19 cellular contexts compared by ENCODE assay signal in the genomic region with DNA sequence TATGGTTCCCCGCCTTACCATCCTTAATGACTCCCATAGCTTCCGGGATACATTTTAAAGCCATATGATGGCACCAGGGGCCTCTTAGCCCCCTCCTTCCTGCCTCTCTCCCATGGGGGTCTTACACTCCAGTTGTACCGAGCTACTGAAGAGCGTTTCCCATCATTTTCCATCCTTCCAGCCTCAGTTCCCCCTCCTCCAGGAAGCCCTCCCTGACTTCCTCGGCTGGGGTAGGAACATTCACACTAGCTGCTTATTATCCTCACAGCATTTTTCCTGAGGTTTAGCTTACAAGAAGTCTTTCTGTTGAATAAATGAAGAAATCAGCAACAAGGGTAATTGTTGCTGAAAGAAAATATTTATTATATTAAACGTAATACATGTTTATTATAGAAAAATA.
"Had no signal": no experiment of that assay in that cellular context is flagged by ENCODE, and none has a peak within 500 bp of the region (broad histone marks: within the 10 kb centered on the region; RNA-seq: fewer than 3 reads in every experiment).

No MANE protein-coding gene starts in this region.

- H3K27ac Mint-ChIP-seq: activated B cell treated with CpG ODN at 0.5 μM for 24 hours; activated CD4-positive, alpha-beta T cell treated with anti-CD3 and anti-CD28 coated beads, Interleukin-2, amount 10 ng/mL, durations not matched to agents 24 days and 14 days; activated naive CD4-positive, alpha-beta T cell treated with anti-CD3 and anti-CD28 coated beads for 36 hours; dendritic cell treated with granulocyte-macrophage colony-stimulating factor and Interleukin-4, amounts not matched to agents 40 ng/mL and 50 ng/mL, for 4 days; effector memory CD8-positive, alpha-beta T cell; T-helper 1 cell treated with Interleukin-12 subunit alpha and Interleukin-12 subunit beta and Interleukin-4 antibody, amounts not matched to agents 30 μg/mL and 1 μg/mL, for 36 hours had no signal

- H3K9me3 ChIP-seq: adrenal gland, body of pancreas, stomach, thoracic aorta had no signal

- H3K4me3 ChIP-seq: adrenal gland, body of pancreas, stomach, thoracic aorta had no signal

- H3K36me3 ChIP-seq: adrenal gland, stomach, thoracic aorta had no signal

- H3K27ac ChIP-seq: epithelial cell of prostate had no signal

- H3K27me3 ChIP-seq: adrenal gland, body of pancreas, stomach had no signal

- H3K9me3 Mint-ChIP-seq: activated B cell treated with CpG ODN at 0.5 μM for 24 hours; activated CD4-positive, alpha-beta T cell treated with anti-CD3 and anti-CD28 coated beads, Interleukin-2, amount 10 ng/mL, durations not matched to agents 24 days and 14 days; activated naive CD4-positive, alpha-beta T cell treated with anti-CD3 and anti-CD28 coated beads for 36 hours; central memory CD8-positive, alpha-beta T cell; dendritic cell treated with granulocyte-macrophage colony-stimulating factor and Interleukin-4, amounts not matched to agents 40 ng/mL and 50 ng/mL, for 4 days; effector memory CD8-positive, alpha-beta T cell; T-helper 1 cell treated with Interleukin-12 subunit alpha and Interleukin-12 subunit beta and Interleukin-4 antibody, amounts not matched to agents 30 μg/mL and 1 μg/mL, for 36 hours had no signal

- ATAC-seq: body of pancreas; effector memory CD8-positive, alpha-beta T cell; right cardiac atrium had no signal

- H3K4me3 Mint-ChIP-seq: activated B cell treated with CpG ODN at 0.5 μM for 24 hours; activated CD4-positive, alpha-beta T cell treated with anti-CD3 and anti-CD28 coated beads, Interleukin-2, amount 10 ng/mL, durations not matched to agents 24 days and 14 days; activated naive CD4-positive, alpha-beta T cell treated with anti-CD3 and anti-CD28 coated beads for 36 hours; central memory CD8-positive, alpha-beta T cell; dendritic cell treated with granulocyte-macrophage colony-stimulating factor and Interleukin-4, amounts not matched to agents 40 ng/mL and 50 ng/mL, for 4 days; effector memory CD8-positive, alpha-beta T cell; T-helper 1 cell treated with Interleukin-12 subunit alpha and Interleukin-12 subunit beta and Interleukin-4 antibody, amounts not matched to agents 30 μg/mL and 1 μg/mL, for 36 hours had no signal

- DNase-seq: activated B cell treated with CpG ODN at 0.5 μM for 24 hours; activated CD4-positive, alpha-beta T cell treated with anti-CD3 and anti-CD28 coated beads, Interleukin-2, amount 10 ng/mL, durations not matched to agents 24 days and 14 days; activated CD8-positive, alpha-beta memory T cell treated with anti-CD3 and anti-CD28 coated beads for 24 hours; activated naive CD4-positive, alpha-beta T cell treated with anti-CD3 and anti-CD28 coated beads for 36 hours; body of pancreas; effector memory CD8-positive, alpha-beta T cell; hippocampal formation; kidney glomerular epithelial cell; posterior cingulate gyrus; right cardiac atrium; stimulated activated CD4-positive, alpha-beta T cell treated with anti-CD3 and anti-CD28 coated beads, Interleukin-4, amount 100 ng/mL, for 1 hour; stimulated activated CD8-positive, alpha-beta memory T cell treated with anti-CD3 and anti-CD28 coated beads, Interleukin-4, amount 100 ng/mL, for 48 hours; stomach had no signal
